ENCODE assay signal across 14 cellular contexts in genomic region chr3:182284793-182285192, GRCh38.
DNase-seq lines count a peak whose midpoint lies in the region; ATAC-seq and TF ChIP-seq lines count a peak whose summit lies in the region.
"Had no signal": no experiment of that assay in that cellular context is flagged by ENCODE, and none has a peak within 500 bp of the region (broad histone marks: within the 10 kb centered on the region; RNA-seq: fewer than 3 reads in every experiment).

No MANE protein-coding gene starts in this region.

- H3K79me2 ChIP-seq in PC-3 (ENCODE audit: low read length) = no peaks in the 10 kb centered on the region

- no peaks in the 10 kb centered on the region for H3F3A ChIP-seq in PC-3 (ENCODE audit: low read length, unreplicated experiment)

- ATAC-seq in PC-3 = peak; percentile 96
- ATAC-seq in GM18873 (IDR thresholded peaks at IDR 0.05; ENCODE audit: low FRiP score, unreplicated experiment) = no peak
- no peak for ATAC-seq in HG03521 (IDR thresholded peaks at IDR 0.05; ENCODE audit: unreplicated experiment)
- ATAC-seq in HG03139 (IDR thresholded peaks at IDR 0.05; ENCODE audit: unreplicated experiment) = no peak
- ATAC-seq: activated naive CD8-positive, alpha-beta T cell treated with anti-CD3 and anti-CD28 coated beads, Interleukin-2, amount 50 U/mL, for 24 hours; psoas muscle; stimulated activated memory B cell treated with anti-CD40 and anti-IgM and Interleukin-4, amounts not matched to agents 10 μg/mL and 1 μg/mL and 100 μg/mL, for 72 hours had no signal

- H3K4me1 ChIP-seq in PC-3 (ENCODE audit: insufficient read depth, low read length) = peaks cover 20% of the 10 kb centered on the region
- H3K4me1 ChIP-seq in tibial nerve = no peaks in the 10 kb centered on the region
- H3K4me1 ChIP-seq: psoas muscle had no signal

- peak overlapping the region; percentile 72 for H3K4me2 ChIP-seq in PC-3 (ENCODE audit: low read length)

- peak overlapping the region; percentile 71 for H2AFZ ChIP-seq in PC-3 (ENCODE audit: low read length)

- peak overlapping the region; percentile 12; the same call in 1 of the 2 replicates for H3K9ac ChIP-seq in PC-3 (ENCODE audit: low read length)

- DNase-seq in DMS79 (lab: John Stamatoyannopoulos, UW) (peak; percentile 17), NCI-H187 treated with DMSO at 0.1 percent for 48 hours (lab: John Stamatoyannopoulos, UW) (peak; percentile 14), PC-3 (peak; percentile 82), iPS-NIHi11 (ENCODE audit: low spot score) (peak; percentile 14), tibial nerve (ENCODE audit: low spot score in 2 of 2) (no peak)
- DNase-seq: activated naive CD8-positive, alpha-beta T cell treated with anti-CD3 and anti-CD28 coated beads, Interleukin-2, amount 50 U/mL, for 24 hours; activated T-cell treated with anti-CD3 and anti-CD28 coated beads for 4 hours; psoas muscle; stimulated activated CD4-positive, alpha-beta T cell treated with anti-CD3 and anti-CD28 coated beads, Interleukin-2, amount 100 ng/mL, for 48 hours; SW 1271 had no signal

- POLR2A ChIA-PET in PC-3 (lab: Charles Lee; ENCODE audit: unreplicated experiment) = interaction anchor here (0.6 kb wide), 1 partner anchor 37 kb away, joined by 3 read pairs; no protein-coding TSS in a partner anchor

- H3K27ac ChIP-seq in PC-3 (ENCODE audit: low read length) (peak overlapping the region; percentile 73), tibial nerve (no peak overlapping the region)
- H3K27ac ChIP-seq: psoas muscle had no signal

- CTCF ChIA-PET in PC-3 (lab: Charles Lee) = no interaction called here

- H3K36me3 ChIP-seq in PC-3 (ENCODE audit: low read depth, low read length) (no peaks in the 10 kb centered on the region), tibial nerve (no peaks in the 10 kb centered on the region)

- no peaks in the 10 kb centered on the region for H3K9me2 ChIP-seq in PC-3 (replicated peaks; ENCODE audit: low read length)

- intact Hi-C loops in PC-3 (cut with micrococcal nuclease) = no loop called here

- 66 to 80% methylated on average over 5 of the region's 5 CpGs for WGBS in tibial nerve, 2 donors

- H3K4me3 ChIP-seq in PC-3 (ENCODE audit: low read length) = peak overlapping the region; percentile 16; the same call in 1 of the 2 replicates
- no peak overlapping the region for H3K4me3 ChIP-seq in tibial nerve
- H3K4me3 ChIP-seq: psoas muscle had no signal

- no peak for TF ChIP-seq POLR2A in tibial nerve (IDR thresholded peaks at IDR 0.05)

- H3K27me3 ChIP-seq in PC-3 (ENCODE audit: low read length) (no peaks in the 10 kb centered on the region), tibial nerve (no peaks in the 10 kb centered on the region)

- no peak for TF ChIP-seq EP300 in tibial nerve (IDR thresholded peaks at IDR 0.05)

- no TSS peak for BruUV-seq in PC-3 (replicated peaks; lab: Mats Ljungman, UMichigan)

- H4K20me1 ChIP-seq in PC-3 (ENCODE audit: low read length) = no peaks in the 10 kb centered on the region

- H3K9me3 ChIP-seq in PC-3 (ENCODE audit: low read length) (no peaks in the 10 kb centered on the region), tibial nerve (no peaks in the 10 kb centered on the region)
- H3K9me3 ChIP-seq: psoas muscle had no signal

- TF ChIP-seq CTCF in PC-3 (conservative IDR thresholded peaks at IDR 0.05; ENCODE audit: low read depth, low read length) (no peak), tibial nerve (IDR thresholded peaks at IDR 0.05) (no peak)

Comparison
In these comparisons a context has a peak if more than half of its experiments do, and no peak if none do; other contexts are left out.
1. DNase-seq: peak in DMS79 (single experiment), NCI-H187 treated with DMSO at 0.1 percent for 48 hours (single experiment), PC-3 (single experiment) and iPS-NIHi11 (single experiment); none in tibial nerve (0 of 2).